Comparison of ENCODE assay signal across 8 cellular contexts in the genomic region with DNA sequence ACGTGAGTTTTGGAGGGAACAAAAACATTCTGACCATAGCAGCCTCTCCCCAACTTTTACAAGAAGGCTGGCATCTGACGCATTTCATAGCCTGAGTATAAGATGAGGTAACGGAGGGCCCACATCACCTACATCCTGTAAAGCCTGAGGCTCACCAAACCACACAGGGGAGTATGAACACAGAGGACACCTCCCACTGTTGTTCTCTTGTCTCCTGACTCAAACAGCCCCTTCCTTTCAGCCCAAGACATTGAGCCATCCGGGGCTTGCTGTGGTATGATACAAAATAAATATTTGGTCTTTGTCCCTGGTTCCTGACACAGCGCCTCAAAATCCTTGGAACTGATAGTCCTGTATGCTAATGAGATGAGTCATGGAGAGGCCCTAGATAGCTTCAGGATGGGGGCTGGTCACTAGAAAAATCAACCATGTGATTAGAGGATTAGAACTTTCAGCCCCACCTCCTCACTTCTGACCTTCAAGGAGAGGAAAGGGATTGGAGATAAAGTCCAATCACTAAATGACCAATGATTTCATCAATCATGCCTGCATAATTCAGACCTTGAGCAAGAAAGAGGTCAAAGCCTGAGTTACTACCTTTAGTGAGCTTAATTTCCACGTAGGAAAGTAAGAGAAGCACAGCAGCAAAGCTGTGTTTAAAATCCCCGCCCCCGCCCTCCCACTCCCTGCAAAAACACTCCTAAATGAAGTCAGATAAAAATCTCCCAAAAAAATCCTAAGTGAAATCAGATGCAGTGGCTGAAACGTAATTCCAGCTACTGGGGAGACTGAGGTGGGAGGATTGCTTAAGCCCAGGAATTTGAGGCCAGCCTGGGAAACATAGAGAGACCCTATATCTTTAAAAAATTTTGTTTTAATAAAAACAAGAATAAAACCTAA.
DNase-seq lines count a peak whose midpoint lies in the region; ATAC-seq and TF ChIP-seq lines count a peak whose summit lies in the region.

No MANE protein-coding gene starts in this region.

- H3K27me3 ChIP-seq in brain microvascular endothelial cell (replicated peaks) (no peaks in the 10 kb centered on the region), right atrium auricular region (no peaks in the 10 kb centered on the region), tibial artery (no peaks in the 10 kb centered on the region)

- peak; percentile 47 for DNase-seq in DMS53 (lab: John Stamatoyannopoulos, UW)
- peak; percentile 16 for DNase-seq in RKO (ENCODE audit: low spot score)
- peak; percentile 89 for DNase-seq in brain microvascular endothelial cell
- DNase-seq in non-pigmented ciliary epithelial cell (ENCODE audit: low read depth), result peak; percentile 88
- DNase-seq in right atrium auricular region (ENCODE audit: low spot score), result no peak
- no peak for DNase-seq in NCI-H2081 treated with DMSO at 0.1 percent for 48 hours (lab: John Stamatoyannopoulos, UW)
- no peak for DNase-seq in tibial artery

- H3K27ac ChIP-seq in brain microvascular endothelial cell, result peak overlapping the region; percentile 93
- H3K27ac ChIP-seq in right atrium auricular region, result no peak overlapping the region
- no peak overlapping the region for H3K27ac ChIP-seq in tibial artery

- H3K4me1 ChIP-seq in right atrium auricular region (no peaks in the 10 kb centered on the region), tibial artery (peaks cover 0 to 8% (median 4%) of the 10 kb centered on the region in 4 donors)

- in situ Hi-C loops in brain microvascular endothelial cell (cut with HindIII; ENCODE audit: low pct_ligation_motif_present, low sequenced_read_pairs), result loop anchor here (25.0 kb wide), 1 partner anchor 594 kb away; no protein-coding TSS in a partner anchor

- intact Hi-C loops in tibial artery (cut with DNase I; ENCODE audit: low total_unique reads), result loop anchor here (10.0 kb wide), 2 partner anchors 171 to 1151 kb away; no protein-coding TSS in a partner anchor

- no peak for ATAC-seq in GM18498 (IDR thresholded peaks at IDR 0.05; ENCODE audit: unreplicated experiment)

- H3K36me3 ChIP-seq in brain microvascular endothelial cell (replicated peaks) (no peaks in the 10 kb centered on the region), right atrium auricular region (no peaks in the 10 kb centered on the region), tibial artery (no peaks in the 10 kb centered on the region)

- TF ChIP-seq CTCF in brain microvascular endothelial cell (IDR thresholded peaks at IDR 0.05; ENCODE audit: low read depth, low read length, missing control alignments) (no peak), right atrium auricular region (IDR thresholded peaks at IDR 0.05) (no peak), tibial artery (IDR thresholded peaks at IDR 0.05) (no peak)

- H3K9me3 ChIP-seq in right atrium auricular region, result no peaks in the 10 kb centered on the region
- H3K9me3 ChIP-seq in tibial artery, result no peaks in the 10 kb centered on the region

- H3K4me3 ChIP-seq in brain microvascular endothelial cell (ENCODE audit: low read depth, low read length), result no peak overlapping the region
- H3K4me3 ChIP-seq in right atrium auricular region, result no peak overlapping the region
- H3K4me3 ChIP-seq in tibial artery, result no peak overlapping the region

Comparison
In these comparisons a context has a peak if more than half of its experiments do, and no peak if none do; other contexts are left out.
1. DNase-seq: peak in DMS53 (single experiment), RKO (single experiment), brain microvascular endothelial cell (single experiment) and non-pigmented ciliary epithelial cell (single experiment); none in right atrium auricular region (single experiment), NCI-H2081 treated with DMSO at 0.1 percent for 48 hours (single experiment) and tibial artery (0 of 2).